Comparison of ENCODE assay signal across 8 cellular contexts in genomic region chr16:72092832-72093447, GRCh38. TPM values are rescaled to one million over a fixed set of nuclear protein-coding genes. Genes with fewer than 3 reads are reported as not detected.
DNase-seq lines count a peak whose midpoint lies in the region; ATAC-seq and TF ChIP-seq lines count a peak whose summit lies in the region.

No MANE protein-coding gene starts in this region.

- TF ChIP-seq CTCF in activated CD8-positive, alpha-beta T cell treated with anti-CD3 and anti-CD28 coated beads for 36 hours (IDR thresholded peaks at IDR 0.05): no peak
- no peak for TF ChIP-seq CTCF in osteocyte (IDR thresholded peaks at IDR 0.05)

- DNase-seq in COLO668 (lab: John Stamatoyannopoulos, UW; ENCODE audit: unreplicated experiment): peak; percentile 11
- DNase-seq in HT-29 (ENCODE audit: low spot score): peak; percentile 31
- DNase-seq in activated CD8-positive, alpha-beta T cell treated with anti-CD3 and anti-CD28 coated beads for 36 hours: peak; percentile 12
- peak; percentile 54 for DNase-seq in foreskin melanocyte
- no peak for DNase-seq in osteocyte (ENCODE audit: extremely low spot score, unreplicated experiment)
- DNase-seq in stimulated activated naive CD4-positive, alpha-beta T cell treated with Interleukin-2 at 50 U/mL for 16 hours (lab: John Stamatoyannopoulos, UW): no peak

- intact Hi-C loops in activated CD8-positive, alpha-beta T cell treated with anti-CD3 and anti-CD28 coated beads for 36 hours (cut with micrococcal nuclease): no loop called here

- H3K36me3 Mint-ChIP-seq in activated CD8-positive, alpha-beta T cell treated with anti-CD3 and anti-CD28 coated beads for 36 hours (ENCODE audit: low read depth): peaks cover 37% of the 10 kb centered on the region
- H3K36me3 Mint-ChIP-seq in osteocyte (ENCODE audit: unreplicated experiment): peaks cover 32% of the 10 kb centered on the region

- H3K27ac Mint-ChIP-seq in activated CD8-positive, alpha-beta T cell treated with anti-CD3 and anti-CD28 coated beads for 36 hours: peak overlapping the region; percentile 99
- H3K27ac Mint-ChIP-seq in osteocyte (ENCODE audit: unreplicated experiment): peak overlapping the region; percentile 95

- H3K27me3 Mint-ChIP-seq in activated CD8-positive, alpha-beta T cell treated with anti-CD3 and anti-CD28 coated beads for 36 hours: no peaks in the 10 kb centered on the region
- H3K27me3 Mint-ChIP-seq in osteocyte (ENCODE audit: unreplicated experiment): no peaks in the 10 kb centered on the region

- peak; percentile 22 for ATAC-seq in activated CD8-positive, alpha-beta T cell treated with anti-CD3 and anti-CD28 coated beads for 36 hours
- ATAC-seq in GM21381 (IDR thresholded peaks at IDR 0.05; ENCODE audit: unreplicated experiment) (no peak), GM18907 (IDR thresholded peaks at IDR 0.05; ENCODE audit: unreplicated experiment) (no peak)

- peaks cover 43% of the 10 kb centered on the region for H3K4me1 Mint-ChIP-seq in activated CD8-positive, alpha-beta T cell treated with anti-CD3 and anti-CD28 coated beads for 36 hours (ENCODE audit: low read depth)
- peaks cover 32% of the 10 kb centered on the region for H3K4me1 Mint-ChIP-seq in osteocyte (ENCODE audit: unreplicated experiment)

- peak overlapping the region; percentile 100 for H3K4me3 Mint-ChIP-seq in activated CD8-positive, alpha-beta T cell treated with anti-CD3 and anti-CD28 coated beads for 36 hours
- peak overlapping the region; percentile 98 for H3K4me3 Mint-ChIP-seq in osteocyte (ENCODE audit: unreplicated experiment)

- POLR2A ChIA-PET in activated CD8-positive, alpha-beta T cell treated with anti-CD3 and anti-CD28 coated beads for 36 hours (lab: Charles Lee): interaction anchor here (0.6 to 2.2 kb wide), 4 partner anchors 9 to 391 kb away, joined by 3 to 11 read pairs (median 5); no protein-coding TSS in a partner anchor

- CTCF ChIA-PET in activated CD8-positive, alpha-beta T cell treated with anti-CD3 and anti-CD28 coated beads for 36 hours (lab: Charles Lee): interaction anchor here (1.4 to 2.1 kb wide), 2 partner anchors 10 to 26 kb away, joined by 3 to 9 read pairs; no protein-coding TSS in a partner anchor

- no peaks in the 10 kb centered on the region for H3K9me3 Mint-ChIP-seq in activated CD8-positive, alpha-beta T cell treated with anti-CD3 and anti-CD28 coated beads for 36 hours
- no peaks in the 10 kb centered on the region for H3K9me3 Mint-ChIP-seq in osteocyte (ENCODE audit: unreplicated experiment)

RNA-seq across cellular contexts. Expression of gene TXNL4B, which starts 0.5 kb away (rescaled TPM):
- 4.1 and 7.5 TPM in 2 replicates for total RNA-seq in HT-29 (2014; rRNA removed; shearing (Covaris generic))
- total RNA-seq in activated CD8-positive, alpha-beta T cell treated with anti-CD3 and anti-CD28 coated beads for 36 hours: 10 to 100 TPM; 20.6 to 21.7 TPM
- total RNA-seq in osteocyte: 10.0 and 11.5 TPM in 2 replicates

RNA-seq across cellular contexts. Expression of gene DHX38, which starts 0.7 kb away (rescaled TPM):
- total RNA-seq in HT-29 (2014; rRNA removed; shearing (Covaris generic)): 45.2 and 46.5 TPM in 2 replicates
- 10 to 100 TPM; 70.4 to 71.8 TPM for total RNA-seq in activated CD8-positive, alpha-beta T cell treated with anti-CD3 and anti-CD28 coated beads for 36 hours
- 57.0 and 59.3 TPM in 2 replicates for total RNA-seq in osteocyte

RNA-seq across cellular contexts. Expression of gene HPR, which starts 29.9 kb away (rescaled TPM):
- not detected in 2 replicates for total RNA-seq in HT-29 (2014; rRNA removed; shearing (Covaris generic))
- not detected for total RNA-seq in activated CD8-positive, alpha-beta T cell treated with anti-CD3 and anti-CD28 coated beads for 36 hours
- total RNA-seq in osteocyte: not detected in 2 replicates

RNA-seq across cellular contexts. Expression of gene HP, which starts 38.6 kb away (rescaled TPM):
- total RNA-seq in HT-29 (2014; rRNA removed; shearing (Covaris generic)): not detected in 2 replicates
- not detected for total RNA-seq in activated CD8-positive, alpha-beta T cell treated with anti-CD3 and anti-CD28 coated beads for 36 hours
- total RNA-seq in osteocyte: not detected in 2 replicates

Comparison
In these comparisons a context has a peak if more than half of its experiments do, and no peak if none do; other contexts are left out.
1. DNase-seq: peak in COLO668 (single experiment), HT-29 (single experiment), activated CD8-positive, alpha-beta T cell treated with anti-CD3 and anti-CD28 coated beads for 36 hours (single experiment) and foreskin melanocyte (single experiment); none in osteocyte (single experiment) and stimulated activated naive CD4-positive, alpha-beta T cell treated with Interleukin-2 at 50 U/mL for 16 hours (single experiment).